In genomic region chrX:134761788-134762187, GRCh38 we compare ENCODE assay signal across 8 cellular contexts. TPM values are rescaled to one million over a fixed set of nuclear protein-coding genes. Genes with fewer than 3 reads are reported as not detected.
A peak's percentile ranks its signal among the peaks of the same experiment; 100 is the strongest.
DNase-seq lines count a peak whose midpoint lies in the region; ATAC-seq and TF ChIP-seq lines count a peak whose summit lies in the region.

No MANE protein-coding gene starts in this region.

- H3K9me3 ChIP-seq in DND-41 (ENCODE audit: insufficient read depth, low read length, severe bottlenecking) (no peaks in the 10 kb centered on the region), GM23248 (ENCODE audit: low read depth) (no peaks in the 10 kb centered on the region), RWPE2 (ENCODE audit: severe bottlenecking) (no peaks in the 10 kb centered on the region), tibial nerve (no peaks in the 10 kb centered on the region)
- no peaks in the 10 kb centered on the region for H3K9me3 ChIP-seq in CD8-positive, alpha-beta memory T cell (ENCODE audit: low read length)

- H3K9ac ChIP-seq in DND-41 (ENCODE audit: low read depth, low read length), result no peak overlapping the region
- H3K9ac ChIP-seq in GM23248, result no peak overlapping the region

- no peak overlapping the region for H3K4me2 ChIP-seq in DND-41 (ENCODE audit: insufficient read depth, low read length)
- H3K4me2 ChIP-seq in GM23248 (ENCODE audit: unreplicated experiment), result no peak overlapping the region

- POLR2A ChIA-PET in CD8-positive, alpha-beta memory T cell (lab: Charles Lee), result no interaction called here

- DNase-seq in DND-41 (peak; percentile 24), GM23248 (peak; percentile 36), RWPE2 (ENCODE audit: low spot score) (no peak), iris pigment epithelial cell (ENCODE audit: low read depth) (peak; percentile 16), OCI-M2 (lab: John Stamatoyannopoulos, UW; ENCODE audit: unreplicated experiment) (no peak), tibial nerve (ENCODE audit: low spot score in 2 of 2) (no peak)
- no peak for DNase-seq in CD8-positive, alpha-beta memory T cell
- DNase-seq in activated CD8-positive, alpha-beta memory T cell treated with anti-CD3 and anti-CD28 coated beads, Interleukin-2, amount 50 U/mL, for 48 hours, result no peak

- no peaks in the 10 kb centered on the region for H3K9me3 Mint-ChIP-seq in CD8-positive, alpha-beta memory T cell

- H3K27me3 ChIP-seq in DND-41 (ENCODE audit: insufficient read depth, low read length, poor library complexity) (no peaks in the 10 kb centered on the region), GM23248 (replicated peaks; ENCODE audit: insufficient read depth) (no peaks in the 10 kb centered on the region), RWPE2 (ENCODE audit: insufficient read depth, poor library complexity, severe bottlenecking) (no peaks in the 10 kb centered on the region), tibial nerve (no peaks in the 10 kb centered on the region)
- no peaks in the 10 kb centered on the region for H3K27me3 ChIP-seq in CD8-positive, alpha-beta memory T cell (ENCODE audit: insufficient read depth, low read length, poor library complexity, severe bottlenecking)

- no peak overlapping the region for H3K4me3 Mint-ChIP-seq in CD8-positive, alpha-beta memory T cell

- WGBS in GM23248 (ENCODE audit: low coverage in 1 of 2, low lambda C conversion rate in 2 of 2, missing lambda C conversion rate in 2 of 2), 2 experiments, result 92 to 100% methylated on average over 1 to 4 of the region's 4 CpGs
- 44 to 55% methylated on average over 4 of the region's 4 CpGs for WGBS in tibial nerve, 2 donors

- H3K36me3 ChIP-seq in DND-41 (ENCODE audit: insufficient read depth, low read length) (no peaks in the 10 kb centered on the region), GM23248 (ENCODE audit: low read depth) (no peaks in the 10 kb centered on the region), RWPE2 (ENCODE audit: low read depth) (no peaks in the 10 kb centered on the region), tibial nerve (no peaks in the 10 kb centered on the region)
- no peaks in the 10 kb centered on the region for H3K36me3 ChIP-seq in CD8-positive, alpha-beta memory T cell (ENCODE audit: insufficient read depth, low read length)

- no peak overlapping the region for H2AFZ ChIP-seq in DND-41 (ENCODE audit: low read depth, low read length)
- no peak overlapping the region for H2AFZ ChIP-seq in GM23248

- ATAC-seq in DND-41 (ENCODE audit: insufficient read depth, low read depth) (peak; percentile 63; the same call in 2 of the 3 replicates), RWPE2 (ENCODE audit: low read depth) (no peak)

- H3K4me3 ChIP-seq in DND-41 (ENCODE audit: low read depth in 1 of 2, low read length in 2 of 2) (no peak overlapping the region), GM23248 (no peak overlapping the region), RWPE2 (ENCODE audit: severe bottlenecking) (no peak overlapping the region), tibial nerve (no peak overlapping the region)
- H3K4me3 ChIP-seq in CD8-positive, alpha-beta memory T cell (ENCODE audit: low read length), result no peak overlapping the region

- no peaks in the 10 kb centered on the region for H3K9me2 ChIP-seq in GM23248 (ENCODE audit: insufficient read depth)

- H4K20me1 ChIP-seq in DND-41 (ENCODE audit: insufficient read depth, low read length), result no peaks in the 10 kb centered on the region
- H4K20me1 ChIP-seq in GM23248 (ENCODE audit: insufficient read depth), result no peaks in the 10 kb centered on the region

- H3K27ac Mint-ChIP-seq in CD8-positive, alpha-beta memory T cell, result no peak overlapping the region

- H3K79me2 ChIP-seq in DND-41 (ENCODE audit: insufficient read depth, low read length), result no peaks in the 10 kb centered on the region
- no peaks in the 10 kb centered on the region for H3K79me2 ChIP-seq in GM23248 (ENCODE audit: insufficient read depth)

- TF ChIP-seq CTCF in DND-41 (IDR thresholded peaks at IDR 0.05; ENCODE audit: borderline replicate concordance, extremely low read depth, low read length, poor library complexity, severe bottlenecking) (peak; percentile 55), RWPE2 (IDR thresholded peaks at IDR 0.05; ENCODE audit: poor library complexity, severe bottlenecking) (peak; percentile 29), tibial nerve (IDR thresholded peaks at IDR 0.05) (peak in 2 of 5 experiments; percentile 5 to 21)

- in situ Hi-C loops in GM23248 (cut with MboI), result no loop called here

- H3K4me1 ChIP-seq in DND-41 (ENCODE audit: insufficient read depth, low read length) (no peaks in the 10 kb centered on the region), GM23248 (ENCODE audit: insufficient read depth) (no peaks in the 10 kb centered on the region), RWPE2 (ENCODE audit: insufficient read depth, poor library complexity, severe bottlenecking) (no peaks in the 10 kb centered on the region), tibial nerve (no peaks in the 10 kb centered on the region)
- no peaks in the 10 kb centered on the region for H3K4me1 ChIP-seq in CD8-positive, alpha-beta memory T cell (ENCODE audit: insufficient read depth, low read length)

- H3K27ac ChIP-seq in DND-41 (ENCODE audit: low read length), result no peak overlapping the region
- H3K27ac ChIP-seq in GM23248, result no peak overlapping the region
- H3K27ac ChIP-seq in RWPE2 (ENCODE audit: poor library complexity, severe bottlenecking), result no peak overlapping the region
- no peak overlapping the region for H3K27ac ChIP-seq in CD8-positive, alpha-beta memory T cell (ENCODE audit: low read depth, low read length)
- no peak overlapping the region for H3K27ac ChIP-seq in tibial nerve

- TF ChIP-seq EP300 in tibial nerve (IDR thresholded peaks at IDR 0.05), result no peak

- H3F3A ChIP-seq in GM23248 (ENCODE audit: insufficient read depth), result no peaks in the 10 kb centered on the region

- no peak for TF ChIP-seq POLR2A in tibial nerve (IDR thresholded peaks at IDR 0.05)

- CTCF ChIA-PET in CD8-positive, alpha-beta memory T cell (lab: Charles Lee), result no interaction called here

- peaks cover 0 to 10% of the 10 kb centered on the region in 2 donors for H3K27me3 Mint-ChIP-seq in CD8-positive, alpha-beta memory T cell

- no peaks in the 10 kb centered on the region for H3K4me1 Mint-ChIP-seq in CD8-positive, alpha-beta memory T cell

- no peaks in the 10 kb centered on the region for H3K36me3 Mint-ChIP-seq in CD8-positive, alpha-beta memory T cell

RNA-seq across cellular contexts. Expression of gene PABIR2, which starts 35.2 kb away (rescaled TPM):
- 4.1 and 7.2 TPM in 2 replicates for total RNA-seq in GM23248 (2014; rRNA removed; shearing (Covaris generic))
- polyA plus RNA-seq in GM23248 (2016; fragmentation: Nextera tagmentation; extraction: Ambion mirVana), result 3.3 and 3.4 TPM in 2 replicates
- 10 to 100 TPM; 26.8 to 27.2 TPM for total RNA-seq in CD8-positive, alpha-beta memory T cell
- 7.7 TPM for polyA plus RNA-seq in CD8-positive, alpha-beta memory T cell
- 10 to 100 TPM; 19.2 to 28.5 (median 21.9) TPM for total RNA-seq in tibial nerve

Comparison
In these comparisons a context has a peak if more than half of its experiments do, and no peak if none do; other contexts are left out.
1. DNase-seq: peak in DND-41 (single experiment), GM23248 (single experiment) and iris pigment epithelial cell (single experiment); none in RWPE2 (single experiment), CD8-positive, alpha-beta memory T cell (0 of 5), OCI-M2 (single experiment), tibial nerve (0 of 2) and activated CD8-positive, alpha-beta memory T cell treated with anti-CD3 and anti-CD28 coated beads, Interleukin-2, amount 50 U/mL, for 48 hours (single experiment).